Comparison of ENCODE assay signal across 15 cellular contexts in the genomic region with DNA sequence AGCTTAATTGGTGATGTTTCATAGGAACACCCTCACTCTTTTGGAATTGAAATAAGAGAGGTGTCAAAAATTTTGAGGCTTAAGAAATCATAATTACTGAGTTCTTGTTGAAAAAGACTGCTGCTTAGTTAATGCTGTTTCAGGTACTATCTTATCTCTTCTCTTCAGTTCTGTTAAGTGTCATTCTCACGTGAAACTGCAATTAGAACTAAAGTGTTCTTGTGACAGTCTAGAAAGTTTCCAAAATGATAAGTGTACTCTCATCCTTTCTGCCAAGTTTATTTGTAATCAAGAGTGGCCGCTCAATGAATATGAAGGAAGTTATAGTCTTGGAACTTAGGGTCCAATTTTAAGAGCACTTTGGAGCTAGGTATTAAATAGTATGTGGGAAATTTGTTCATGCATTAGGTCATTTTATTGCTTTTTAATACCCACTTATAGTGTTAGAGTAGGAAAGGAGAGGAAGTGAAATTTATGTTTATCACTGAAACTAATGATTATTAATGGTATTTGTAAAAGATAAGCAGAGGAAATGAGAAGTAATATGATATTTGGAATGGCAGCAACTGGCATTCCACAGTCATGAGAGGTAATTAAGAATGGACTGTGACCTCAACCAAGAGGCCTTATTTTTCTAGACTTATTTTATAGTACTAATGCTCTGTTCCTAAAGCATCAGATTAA. TPM values are rescaled to one million over a fixed set of nuclear protein-coding genes. Genes with fewer than 3 reads are reported as not detected.
DNase-seq lines count a peak whose midpoint lies in the region; TF ChIP-seq lines count a peak whose summit lies in the region.
"Had no signal": no experiment of that assay in that cellular context is flagged by ENCODE, and none has a peak within 500 bp of the region (broad histone marks: within the 10 kb centered on the region; RNA-seq: fewer than 3 reads in every experiment).

No MANE protein-coding gene starts in this region.

- H2BK12ac ChIP-seq in H9 (ENCODE audit: insufficient read length, low read depth, low read length): no peak overlapping the region

- POLR2A ChIA-PET in HEK293 (lab: Yijun Ruan, JAX): no interaction called here

- H3K56ac ChIP-seq in H9 (ENCODE audit: insufficient read length, low read depth, low read length): no peak overlapping the region

- H4K5ac ChIP-seq in H9 (ENCODE audit: insufficient read length, low read depth, low read length): no peak overlapping the region

- H2AK5ac ChIP-seq in H9 (ENCODE audit: insufficient read length, low read length): no peak overlapping the region

- H3K4me2 ChIP-seq in hepatocyte (peak overlapping the region; percentile 2), H9 (ENCODE audit: insufficient read depth, insufficient read length, low read length) (no peak overlapping the region)

- no peak overlapping the region for H2BK120ac ChIP-seq in H9 (ENCODE audit: low read depth, low read length, poor library complexity, severe bottlenecking)

- no peak overlapping the region for H2BK5ac ChIP-seq in H9 (ENCODE audit: insufficient read length, low read length)

- no peaks in the 10 kb centered on the region for H3K27me3 ChIP-seq in hepatocyte
- H3K27me3 ChIP-seq in H9 (ENCODE audit: insufficient read depth, low read length): no peaks in the 10 kb centered on the region
- H3K27me3 ChIP-seq: BLaER1 treated with 17β-estradiol and CSF1 and Interleukin-3, amounts not matched to agents 10 nM and 100 nM had no signal

- H4K20me1 ChIP-seq in hepatocyte (ENCODE audit: insufficient read depth, poor library complexity, severe bottlenecking): no peaks in the 10 kb centered on the region
- no peaks in the 10 kb centered on the region for H4K20me1 ChIP-seq in H9 (ENCODE audit: control insufficient read depth, insufficient read depth, insufficient read length)
- H4K20me1 ChIP-seq: BLaER1 treated with 17β-estradiol and CSF1 and Interleukin-3, amounts not matched to agents 10 nM and 100 nM had no signal

- H2BK15ac ChIP-seq in H9 (ENCODE audit: low read depth, low read length): no peak overlapping the region

- no peaks in the 10 kb centered on the region for H3K9me2 ChIP-seq in hepatocyte (replicated peaks; ENCODE audit: insufficient read depth)

- no peak overlapping the region for H4K8ac ChIP-seq in H9 (replicated peaks; ENCODE audit: insufficient read length, low read depth, low read length)

- no peak overlapping the region for H2BK20ac ChIP-seq in H9 (ENCODE audit: low read depth, low read length, poor library complexity, severe bottlenecking)

- H3K4ac ChIP-seq in H9 (ENCODE audit: low read depth, low read length): no peak overlapping the region

- H3K18ac ChIP-seq in H9 (ENCODE audit: insufficient read length, low read depth, low read length): no peak overlapping the region

- peaks cover 11% of the 10 kb centered on the region in 2 experiments for H3K4me1 Mint-ChIP-seq in H9

- H3K79me2 ChIP-seq in hepatocyte: no peaks in the 10 kb centered on the region
- H3K79me2 ChIP-seq in H9 (ENCODE audit: insufficient read depth, low read length): no peaks in the 10 kb centered on the region

- no peak overlapping the region for H3K23ac ChIP-seq in H9 (ENCODE audit: insufficient read length, low read depth, low read length)

- no peak overlapping the region for H3K4me3 ChIP-seq in HEK293 (ENCODE audit: low read depth, low read length)
- H3K4me3 ChIP-seq in hepatocyte: no peak overlapping the region
- H3K4me3 ChIP-seq: BLaER1 treated with 17β-estradiol and CSF1 and Interleukin-3, amounts not matched to agents 10 nM and 100 nM had no signal

- CTCF ChIA-PET in HEK293 (lab: Yijun Ruan, JAX): interaction anchor here (0.6 kb wide), 1 partner anchor 27 kb away, joined by 3 read pairs; no protein-coding TSS in a partner anchor

- peaks cover 11 to 18% (median 14%) of the 10 kb centered on the region in 3 experiments for H3K36me3 Mint-ChIP-seq in H9 (ENCODE audit: insufficient read depth in 1 of 3, low read depth in 3 of 3)

- H3K14ac ChIP-seq in H9 (ENCODE audit: insufficient read depth, low read length): no peak overlapping the region

- peak; percentile 32 for DNase-seq in DMS79 treated with DMSO at 0.1 percent for 48 hours (lab: John Stamatoyannopoulos, UW)
- peak; percentile 52 for DNase-seq in amniotic epithelial cell (ENCODE audit: low read depth)
- peak; percentile 4 for DNase-seq in hepatocyte (ENCODE audit: low spot score)
- DNase-seq in GDM1 (lab: John Stamatoyannopoulos, UW): no peak
- no peak for DNase-seq in H9
- no peak for DNase-seq in iPS-NIHi7 (ENCODE audit: extremely low spot score)
- DNase-seq in activated CD4-positive, alpha-beta T cell treated with anti-CD3 and anti-CD28 coated beads for 48 hours: no peak
- DNase-seq: activated CD4-positive, alpha-beta T cell treated with anti-CD3 and anti-CD28 coated beads, Interleukin-2, amount 50 U/mL, for 1 hour; activated gamma-delta T cell treated with Interleukin-2 at 50 U/mL for 16 hours; naive B cell; NCI-H524 treated with DMSO at 0.1 percent for 48 hours; stimulated activated CD4-positive, alpha-beta T cell treated with anti-CD3 and anti-CD28 coated beads, Interleukin-15, amount 100 ng/mL, for 24 hours had no signal

- no peaks in the 10 kb centered on the region for H3K36me3 ChIP-seq in HEK293 (ENCODE audit: control insufficient read depth in 2 of 2, insufficient read depth in 1 of 2, low read length in 2 of 2)
- H3K36me3 ChIP-seq in hepatocyte (replicated peaks; ENCODE audit: insufficient read depth, low read depth): no peaks in the 10 kb centered on the region

- H3K4me1 ChIP-seq in HEK293 (ENCODE audit: control insufficient read depth, insufficient read depth, low read length) (peaks cover 29% of the 10 kb centered on the region), hepatocyte (ENCODE audit: insufficient read depth) (peaks cover 6% of the 10 kb centered on the region), H9 (ENCODE audit: insufficient read depth, low read length) (peaks cover 3% of the 10 kb centered on the region; the same call in 1 of the 2 replicates)

- H4K91ac ChIP-seq in H9 (ENCODE audit: insufficient read length, low read depth, low read length): no peak overlapping the region

- H2AFZ ChIP-seq in hepatocyte: no peak overlapping the region
- no peak overlapping the region for H2AFZ ChIP-seq in H9 (ENCODE audit: low read length)

- no peak overlapping the region for H3T11ph ChIP-seq in H9 (ENCODE audit: low read length)

- no peaks in the 10 kb centered on the region for H3K9me3 ChIP-seq in HEK293 (ENCODE audit: control insufficient read depth, insufficient read depth, low read depth, low read length)
- H3K9me3 ChIP-seq in hepatocyte (ENCODE audit: low read depth): peaks cover 12% of the 10 kb centered on the region
- no peaks in the 10 kb centered on the region for H3K9me3 ChIP-seq in H9 (ENCODE audit: control insufficient read depth, low read depth, low read length)

- H3K79me1 ChIP-seq in H9 (ENCODE audit: insufficient read depth, low read depth, low read length, poor library complexity, severe bottlenecking): no peaks in the 10 kb centered on the region

- no peak overlapping the region for H3K9ac ChIP-seq in H9 (ENCODE audit: extremely low read depth, insufficient read length, low read length)
- H3K9ac ChIP-seq: BLaER1 treated with 17β-estradiol and CSF1 and Interleukin-3, amounts not matched to agents 10 nM and 100 nM had no signal

- H3K27ac Mint-ChIP-seq in H9: no peak overlapping the region
- H3K27ac Mint-ChIP-seq: stimulated activated naive CD8-positive, alpha-beta T cell treated with anti-CD3 and anti-CD28 coated beads, Interleukin-15, Interleukin-2, amounts not matched to agents 100 ng/mL and 50 ng/mL, for 24 hours had no signal

- H3K27ac ChIP-seq in HEK293 (ENCODE audit: extremely low read depth, low read depth, low read length) (no peak overlapping the region), hepatocyte (peak overlapping the region; percentile 14), H9 (ENCODE audit: insufficient read length, low read depth, low read length) (no peak overlapping the region)
- H3K27ac ChIP-seq: BLaER1 treated with 17β-estradiol and CSF1 and Interleukin-3, amounts not matched to agents 10 nM and 100 nM had no signal

- 39% methylated on average over 2 of the region's 2 CpGs for WGBS in hepatocyte (ENCODE audit: low lambda C conversion rate, missing lambda C conversion rate)
- no CpG with 5 or more reads among the region's 2 CpGs for WGBS in H9 (ENCODE audit: extremely low coverage, insufficient read length, low lambda C conversion rate)

- H3K23me2 ChIP-seq in H9 (ENCODE audit: insufficient read length, low read depth, low read length, poor library complexity, severe bottlenecking): no peaks in the 10 kb centered on the region

- TF ChIP-seq CTCF in HEK293 (tag by site-specific recombination; IDR thresholded peaks at IDR 0.05) (no peak), hepatocyte (IDR thresholded peaks at IDR 0.05; ENCODE audit: poor library complexity) (no peak), H9 (conservative IDR thresholded peaks at IDR 0.05) (no peak)

- H3K4me3 Mint-ChIP-seq in H9: no peak overlapping the region
- H3K4me3 Mint-ChIP-seq: naive B cell; stimulated activated naive CD8-positive, alpha-beta T cell treated with anti-CD3 and anti-CD28 coated beads, Interleukin-15, Interleukin-2, amounts not matched to agents 100 ng/mL and 50 ng/mL, for 24 hours had no signal

- H3K9me3 Mint-ChIP-seq in H9: peaks cover 16% of the 10 kb centered on the region in 2 experiments
- H3K9me3 Mint-ChIP-seq: stimulated activated naive CD8-positive, alpha-beta T cell treated with anti-CD3 and anti-CD28 coated beads, Interleukin-15, Interleukin-2, amounts not matched to agents 100 ng/mL and 50 ng/mL, for 24 hours had no signal

- H3K27me3 Mint-ChIP-seq in H9 (ENCODE audit: low read depth): no peaks in the 10 kb centered on the region
- H3K27me3 Mint-ChIP-seq: naive B cell; stimulated activated naive CD8-positive, alpha-beta T cell treated with anti-CD3 and anti-CD28 coated beads, Interleukin-15, Interleukin-2, amounts not matched to agents 100 ng/mL and 50 ng/mL, for 24 hours had no signal

RNA-seq across cellular contexts. Expression of gene XRCC4, which starts 20.4 kb away (rescaled TPM):
- total RNA-seq in hepatocyte: 21.2 and 21.5 TPM in 2 replicates
- 12.7 and 13.8 TPM in 2 replicates for polyA plus RNA-seq in hepatocyte
- total RNA-seq in H9 (2021): 10.8 and 11.4 TPM in 2 replicates

RNA-seq across cellular contexts. Expression of gene TMEM167A, which starts 20.5 kb away (rescaled TPM):
- total RNA-seq in hepatocyte (130 and 174 TPM in 2 replicates), H9 (2021) (139 and 144 TPM in 2 replicates)
- 137 and 140 TPM in 2 replicates for polyA plus RNA-seq in hepatocyte

Comparison
In these comparisons a context has a peak if more than half of its experiments do, and no peak if none do; other contexts are left out.
1. DNase-seq: peak in DMS79 treated with DMSO at 0.1 percent for 48 hours (single experiment), amniotic epithelial cell (single experiment) and hepatocyte (single experiment); none in GDM1 (single experiment), H9 (single experiment), iPS-NIHi7 (single experiment) and activated CD4-positive, alpha-beta T cell treated with anti-CD3 and anti-CD28 coated beads for 48 hours (single experiment).